Comparison of ENCODE assay signal across 8 cellular contexts in genomic region chr17:64281962-64282752, GRCh38. TPM values are rescaled to one million over a fixed set of nuclear protein-coding genes. Genes with fewer than 3 reads are reported as not detected.
DNase-seq lines count a peak whose midpoint lies in the region; ATAC-seq and TF ChIP-seq lines count a peak whose summit lies in the region.

No MANE protein-coding gene starts in this region.

- H3K9me3 ChIP-seq in esophagus squamous epithelium: no peaks in the 10 kb centered on the region
- H3K9me3 ChIP-seq in thyroid gland: no peaks in the 10 kb centered on the region

- no peaks in the 10 kb centered on the region for H3K9me3 Mint-ChIP-seq in natural killer cell

- peak; percentile 84 for DNase-seq in CD1c-positive myeloid dendritic cell (ENCODE audit: extremely low spot score)
- DNase-seq in HT-29 (ENCODE audit: low spot score): peak; percentile 78
- peak; percentile 78 for DNase-seq in NOMO-1 treated with DMSO at 0.1 percent for 48 hours (lab: John Stamatoyannopoulos, UW; ENCODE audit: unreplicated experiment)
- peak; percentile 66 for DNase-seq in activated CD8-positive, alpha-beta memory T cell treated with anti-CD3 and anti-CD28 coated beads for 24 hours
- DNase-seq in esophagus squamous epithelium (lab: John Stamatoyannopoulos, UW): no peak
- peak; percentile 26 for DNase-seq in natural killer cell
- peak; percentile 55 to 60 for DNase-seq in thyroid gland

- TF ChIP-seq POLR2A in esophagus squamous epithelium (IDR thresholded peaks at IDR 0.05): no peak
- TF ChIP-seq POLR2A in thyroid gland (IDR thresholded peaks at IDR 0.05): no peak

- H3K4me3 Mint-ChIP-seq in natural killer cell: no peak overlapping the region

- intact Hi-C loops in esophagus squamous epithelium (cut with DNase I): loop anchor here (5.0 kb wide), 1 partner anchor 135 kb away; no protein-coding TSS in a partner anchor
- intact Hi-C loops in natural killer cell (cut with micrococcal nuclease): loop anchor here (5.0 kb wide), 1 partner anchor 365 kb away; the partner anchor contains the start of gene GH1
- intact Hi-C loops in thyroid gland (cut with DNase I): loop anchor here (5.0 kb wide), 1 partner anchor 130 kb away; no protein-coding TSS in a partner anchor

- peaks cover 9 to 26% (median 11%) of the 10 kb centered on the region in 3 donors for H3K4me1 ChIP-seq in esophagus squamous epithelium
- no peaks in the 10 kb centered on the region for H3K4me1 ChIP-seq in thyroid gland

- WGBS in esophagus squamous epithelium, 2 donors: 37 to 41% methylated on average over 11 to 13 of the region's 19 CpGs
- WGBS in thyroid gland, 2 donors: 37 to 41% methylated on average over 13 to 14 of the region's 19 CpGs

- no peak overlapping the region for H3K27ac Mint-ChIP-seq in natural killer cell

- H3K27me3 ChIP-seq in esophagus squamous epithelium: no peaks in the 10 kb centered on the region
- no peaks in the 10 kb centered on the region for H3K27me3 ChIP-seq in thyroid gland

- H3K4me1 Mint-ChIP-seq in natural killer cell: no peaks in the 10 kb centered on the region

- no peaks in the 10 kb centered on the region for H3K27me3 Mint-ChIP-seq in natural killer cell (ENCODE audit: low read depth in 2 of 2)

- peak; percentile 14 to 77 (median 72) for TF ChIP-seq CTCF in esophagus squamous epithelium (IDR thresholded peaks at IDR 0.05)
- peak; percentile 71 for TF ChIP-seq CTCF in natural killer cell (IDR thresholded peaks at IDR 0.05)
- peak; percentile 68 to 90 (median 74) for TF ChIP-seq CTCF in thyroid gland (IDR thresholded peaks at IDR 0.05)

- H3K27ac ChIP-seq in esophagus squamous epithelium (no peak overlapping the region), thyroid gland (no peak overlapping the region)

- ATAC-seq in natural killer cell: peak; percentile 59 to 85 (median 82)
- no peak for ATAC-seq in GM21737 (IDR thresholded peaks at IDR 0.05; ENCODE audit: unreplicated experiment)

- no peaks in the 10 kb centered on the region for H3K36me3 Mint-ChIP-seq in natural killer cell

- H3K4me3 ChIP-seq in esophagus squamous epithelium (no peak overlapping the region), thyroid gland (replicated peaks in 1 of 3) (no peak overlapping the region)

- H3K36me3 ChIP-seq in esophagus squamous epithelium: no peaks in the 10 kb centered on the region
- no peaks in the 10 kb centered on the region for H3K36me3 ChIP-seq in thyroid gland

RNA-seq across cellular contexts. Expression of gene TEX2, which starts 19.1 kb away (rescaled TPM):
- total RNA-seq in HT-29 (2014; rRNA removed; shearing (Covaris generic)): 9.7 and 9.8 TPM in 2 replicates
- 10 to 100 TPM; 25.5 to 33.0 (median 29.7) TPM for total RNA-seq in esophagus squamous epithelium
- total RNA-seq in natural killer cell: 10 to 100 TPM in 2 of 3 donors, 1 to 10 TPM in 1; 8.3 to 16.3 (median 11.3) TPM
- total RNA-seq in thyroid gland: 100 to 1,000 TPM in 1 of 4 donors, 10 to 100 TPM in 3; 63.9 to 101 (median 71.7) TPM
